2 cellular contexts compared by ENCODE assay signal in the genomic region with DNA sequence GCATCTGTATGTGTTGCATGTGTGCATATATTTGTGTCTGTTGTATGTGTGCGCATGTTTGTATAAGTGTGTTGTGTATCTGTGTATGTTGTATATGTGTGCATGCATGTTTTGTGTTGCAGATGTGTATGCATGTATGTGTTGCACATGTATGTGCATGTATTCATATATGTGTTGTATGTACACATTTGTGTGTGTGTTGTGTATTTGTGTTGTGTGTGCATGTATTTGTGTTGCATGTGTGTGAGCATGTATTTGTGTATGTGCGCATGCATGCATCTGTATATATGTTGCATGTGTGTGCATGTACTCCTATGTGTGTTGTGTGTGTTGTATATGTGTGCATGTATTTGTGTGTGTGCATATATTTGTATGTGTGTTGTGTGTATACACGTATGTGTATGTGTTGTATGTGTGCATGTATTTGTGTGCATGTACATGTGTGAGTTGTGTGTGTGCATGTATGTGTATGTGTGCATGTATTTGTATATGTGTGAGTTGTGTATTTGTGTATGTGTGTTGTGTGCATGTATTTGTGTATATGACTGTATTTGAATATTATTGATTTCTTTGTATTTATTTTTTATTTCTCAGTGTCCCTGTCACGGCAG.
TF ChIP-seq lines count a peak whose summit lies in the region.

No MANE protein-coding gene starts in this region.

TF ChIP-seq in GM12891, 5 proteins besides CTCF, POLR2A, EP300 and RAD21:
- no peak for TF ChIP-seq PAX5 (IDR thresholded peaks at IDR 0.05; ENCODE audit: insufficient read depth, low read length, severe bottlenecking)
TF ChIP-seq in GM12891: peak in this region for 0.

TF ChIP-seq in H1, 55 proteins besides CTCF, POLR2A, EP300 and RAD21:
- TF ChIP-seq ASH2L (IDR thresholded peaks at IDR 0.05; ENCODE audit: low read length), result no peak
- TF ChIP-seq EZH2 (IDR thresholded peaks at IDR 0.05; ENCODE audit: low read depth, low read length, severe bottlenecking), result no peak
- no peak for TF ChIP-seq TAF1 (IDR thresholded peaks at IDR 0.05; ENCODE audit: low read depth, low read length)
- TF ChIP-seq CREB1 (IDR thresholded peaks at IDR 0.05), result no peak
- TF ChIP-seq, protein P1, sequence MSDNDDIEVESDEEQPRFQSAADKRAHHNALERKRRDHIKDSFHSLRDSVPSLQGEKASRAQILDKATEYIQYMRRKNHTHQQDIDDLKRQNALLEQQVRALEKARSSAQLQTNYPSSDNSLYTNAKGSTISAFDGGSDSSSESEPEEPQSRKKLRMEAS (IDR thresholded peaks at IDR 0.05), result no peak
- TF ChIP-seq TAF7 (optimal IDR thresholded peaks at IDR 0.05; ENCODE audit: borderline replicate concordance, low read depth, low read length), result no peak
- TF ChIP-seq BACH1 (IDR thresholded peaks at IDR 0.05; ENCODE audit: low read length), result no peak
- TF ChIP-seq, protein P2, sequence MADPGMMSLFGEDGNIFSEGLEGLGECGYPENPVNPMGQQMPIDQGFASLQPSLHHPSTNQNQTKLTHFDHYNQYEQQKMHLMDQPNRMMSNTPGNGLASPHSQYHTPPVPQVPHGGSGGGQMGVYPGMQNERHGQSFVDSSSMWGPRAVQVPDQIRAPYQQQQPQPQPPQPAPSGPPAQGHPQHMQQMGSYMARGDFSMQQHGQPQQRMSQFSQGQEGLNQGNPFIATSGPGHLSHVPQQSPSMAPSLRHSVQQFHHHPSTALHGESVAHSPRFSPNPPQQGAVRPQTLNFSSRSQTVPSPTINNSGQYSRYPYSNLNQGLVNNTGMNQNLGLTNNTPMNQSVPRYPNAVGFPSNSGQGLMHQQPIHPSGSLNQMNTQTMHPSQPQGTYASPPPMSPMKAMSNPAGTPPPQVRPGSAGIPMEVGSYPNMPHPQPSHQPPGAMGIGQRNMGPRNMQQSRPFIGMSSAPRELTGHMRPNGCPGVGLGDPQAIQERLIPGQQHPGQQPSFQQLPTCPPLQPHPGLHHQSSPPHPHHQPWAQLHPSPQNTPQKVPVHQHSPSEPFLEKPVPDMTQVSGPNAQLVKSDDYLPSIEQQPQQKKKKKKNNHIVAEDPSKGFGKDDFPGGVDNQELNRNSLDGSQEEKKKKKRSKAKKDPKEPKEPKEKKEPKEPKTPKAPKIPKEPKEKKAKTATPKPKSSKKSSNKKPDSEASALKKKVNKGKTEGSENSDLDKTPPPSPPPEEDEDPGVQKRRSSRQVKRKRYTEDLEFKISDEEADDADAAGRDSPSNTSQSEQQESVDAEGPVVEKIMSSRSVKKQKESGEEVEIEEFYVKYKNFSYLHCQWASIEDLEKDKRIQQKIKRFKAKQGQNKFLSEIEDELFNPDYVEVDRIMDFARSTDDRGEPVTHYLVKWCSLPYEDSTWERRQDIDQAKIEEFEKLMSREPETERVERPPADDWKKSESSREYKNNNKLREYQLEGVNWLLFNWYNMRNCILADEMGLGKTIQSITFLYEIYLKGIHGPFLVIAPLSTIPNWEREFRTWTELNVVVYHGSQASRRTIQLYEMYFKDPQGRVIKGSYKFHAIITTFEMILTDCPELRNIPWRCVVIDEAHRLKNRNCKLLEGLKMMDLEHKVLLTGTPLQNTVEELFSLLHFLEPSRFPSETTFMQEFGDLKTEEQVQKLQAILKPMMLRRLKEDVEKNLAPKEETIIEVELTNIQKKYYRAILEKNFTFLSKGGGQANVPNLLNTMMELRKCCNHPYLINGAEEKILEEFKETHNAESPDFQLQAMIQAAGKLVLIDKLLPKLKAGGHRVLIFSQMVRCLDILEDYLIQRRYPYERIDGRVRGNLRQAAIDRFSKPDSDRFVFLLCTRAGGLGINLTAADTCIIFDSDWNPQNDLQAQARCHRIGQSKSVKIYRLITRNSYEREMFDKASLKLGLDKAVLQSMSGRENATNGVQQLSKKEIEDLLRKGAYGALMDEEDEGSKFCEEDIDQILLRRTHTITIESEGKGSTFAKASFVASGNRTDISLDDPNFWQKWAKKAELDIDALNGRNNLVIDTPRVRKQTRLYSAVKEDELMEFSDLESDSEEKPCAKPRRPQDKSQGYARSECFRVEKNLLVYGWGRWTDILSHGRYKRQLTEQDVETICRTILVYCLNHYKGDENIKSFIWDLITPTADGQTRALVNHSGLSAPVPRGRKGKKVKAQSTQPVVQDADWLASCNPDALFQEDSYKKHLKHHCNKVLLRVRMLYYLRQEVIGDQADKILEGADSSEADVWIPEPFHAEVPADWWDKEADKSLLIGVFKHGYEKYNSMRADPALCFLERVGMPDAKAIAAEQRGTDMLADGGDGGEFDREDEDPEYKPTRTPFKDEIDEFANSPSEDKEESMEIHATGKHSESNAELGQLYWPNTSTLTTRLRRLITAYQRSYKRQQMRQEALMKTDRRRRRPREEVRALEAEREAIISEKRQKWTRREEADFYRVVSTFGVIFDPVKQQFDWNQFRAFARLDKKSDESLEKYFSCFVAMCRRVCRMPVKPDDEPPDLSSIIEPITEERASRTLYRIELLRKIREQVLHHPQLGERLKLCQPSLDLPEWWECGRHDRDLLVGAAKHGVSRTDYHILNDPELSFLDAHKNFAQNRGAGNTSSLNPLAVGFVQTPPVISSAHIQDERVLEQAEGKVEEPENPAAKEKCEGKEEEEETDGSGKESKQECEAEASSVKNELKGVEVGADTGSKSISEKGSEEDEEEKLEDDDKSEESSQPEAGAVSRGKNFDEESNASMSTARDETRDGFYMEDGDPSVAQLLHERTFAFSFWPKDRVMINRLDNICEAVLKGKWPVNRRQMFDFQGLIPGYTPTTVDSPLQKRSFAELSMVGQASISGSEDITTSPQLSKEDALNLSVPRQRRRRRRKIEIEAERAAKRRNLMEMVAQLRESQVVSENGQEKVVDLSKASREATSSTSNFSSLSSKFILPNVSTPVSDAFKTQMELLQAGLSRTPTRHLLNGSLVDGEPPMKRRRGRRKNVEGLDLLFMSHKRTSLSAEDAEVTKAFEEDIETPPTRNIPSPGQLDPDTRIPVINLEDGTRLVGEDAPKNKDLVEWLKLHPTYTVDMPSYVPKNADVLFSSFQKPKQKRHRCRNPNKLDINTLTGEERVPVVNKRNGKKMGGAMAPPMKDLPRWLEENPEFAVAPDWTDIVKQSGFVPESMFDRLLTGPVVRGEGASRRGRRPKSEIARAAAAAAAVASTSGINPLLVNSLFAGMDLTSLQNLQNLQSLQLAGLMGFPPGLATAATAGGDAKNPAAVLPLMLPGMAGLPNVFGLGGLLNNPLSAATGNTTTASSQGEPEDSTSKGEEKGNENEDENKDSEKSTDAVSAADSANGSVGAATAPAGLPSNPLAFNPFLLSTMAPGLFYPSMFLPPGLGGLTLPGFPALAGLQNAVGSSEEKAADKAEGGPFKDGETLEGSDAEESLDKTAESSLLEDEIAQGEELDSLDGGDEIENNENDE (IDR thresholded peaks at IDR 0.05; ENCODE audit: insufficient replicate concordance, low read length), result no peak
- TF ChIP-seq TBP (IDR thresholded peaks at IDR 0.05; ENCODE audit: low read depth, low read length), result no peak
- no peak for TF ChIP-seq FOSL1 (IDR thresholded peaks at IDR 0.05; ENCODE audit: insufficient read depth, low read depth, low read length)
- no peak for TF ChIP-seq SUZ12 (IDR thresholded peaks at IDR 0.05; ENCODE audit: low read length)
- TF ChIP-seq CTBP2 (IDR thresholded peaks at IDR 0.05; ENCODE audit: borderline replicate concordance, insufficient read depth, insufficient read length, low read length), result no peak
- TF ChIP-seq RBBP5 (IDR thresholded peaks at IDR 0.05; ENCODE audit: borderline replicate concordance, low read depth, low read length), result no peak
- TF ChIP-seq CBX5 (IDR thresholded peaks at IDR 0.05; ENCODE audit: low read depth, low read length), result no peak
- no peak for TF ChIP-seq SIRT6 (IDR thresholded peaks at IDR 0.05; ENCODE audit: low read length)
